In the genomic region with DNA sequence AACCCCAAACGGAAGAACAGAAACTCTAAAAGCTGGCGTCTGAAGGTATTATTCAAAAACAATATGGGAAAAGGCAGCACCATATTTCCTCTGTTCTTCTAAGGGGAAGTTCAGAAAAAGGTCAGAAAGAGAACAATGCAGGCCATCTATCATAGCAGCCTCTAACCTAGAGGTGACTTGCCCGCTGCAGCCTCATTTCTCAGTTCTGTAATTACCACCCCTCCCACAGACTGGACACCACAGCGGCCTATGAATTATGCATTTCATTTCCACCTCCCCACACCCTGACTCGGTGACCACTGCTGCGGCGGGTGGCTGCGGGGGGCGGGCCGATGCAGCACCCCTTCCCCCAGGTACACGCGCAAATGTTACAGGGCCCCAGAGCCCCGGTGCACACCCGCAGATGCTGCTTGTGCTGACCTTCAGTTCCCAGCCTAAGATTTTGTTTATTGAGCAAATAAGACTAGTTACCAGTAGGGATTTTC, we compare ENCODE assay signal across 8 cellular contexts.
DNase-seq lines count a peak whose midpoint lies in the region; ATAC-seq and TF ChIP-seq lines count a peak whose summit lies in the region.

No MANE protein-coding gene starts in this region.

- peaks cover 0 to 7% of the 10 kb centered on the region in 2 donors for H3K36me3 ChIP-seq in muscle layer of duodenum (ENCODE audit: control insufficient read depth in 1 of 2, insufficient read depth in 2 of 2, low read length in 2 of 2)

- H3K27me3 Mint-ChIP-seq in activated T-cell treated with anti-CD3 and anti-CD28 coated beads, Interleukin-2, amount 50 U/mL, for 4 hours (ENCODE audit: low read depth), result no peaks in the 10 kb centered on the region

- peaks cover 55% of the 10 kb centered on the region for H3K4me1 Mint-ChIP-seq in activated T-cell treated with anti-CD3 and anti-CD28 coated beads, Interleukin-2, amount 50 U/mL, for 4 hours (ENCODE audit: low read depth)

- ATAC-seq in GM19035 (IDR thresholded peaks at IDR 0.05; ENCODE audit: unreplicated experiment) (peak; percentile 94), HG03108 (IDR thresholded peaks at IDR 0.05; ENCODE audit: unreplicated experiment) (peak; percentile 92), foreskin keratinocyte (no peak)
- peak; percentile 29 to 32 for ATAC-seq in activated T-cell treated with anti-CD3 and anti-CD28 coated beads, Interleukin-2, amount 50 U/mL, for 4 hours

- peak; percentile 78 to 81 for DNase-seq in AML-193 (lab: John Stamatoyannopoulos, UW)
- DNase-seq in activated T-cell treated with anti-CD3 and anti-CD28 coated beads, Interleukin-2, amount 50 U/mL, for 4 hours, result no peak
- no peak for DNase-seq in NCI-H526 treated with DMSO at 0.1 percent for 48 hours (lab: John Stamatoyannopoulos, UW)
- no peak for DNase-seq in foreskin keratinocyte
- DNase-seq in NCI-H128 (lab: John Stamatoyannopoulos, UW; ENCODE audit: unreplicated experiment), result no peak

- no peak for TF ChIP-seq CTCF in foreskin keratinocyte (conservative IDR thresholded peaks at IDR 0.05)

- peak overlapping the region; percentile 39 for H3K4me3 Mint-ChIP-seq in activated T-cell treated with anti-CD3 and anti-CD28 coated beads, Interleukin-2, amount 50 U/mL, for 4 hours

- H3K27ac ChIP-seq in muscle layer of duodenum (ENCODE audit: low read length) (peak overlapping the region; percentile 25), foreskin keratinocyte (no peak overlapping the region)

- H3K9me3 Mint-ChIP-seq in activated T-cell treated with anti-CD3 and anti-CD28 coated beads, Interleukin-2, amount 50 U/mL, for 4 hours, result no peaks in the 10 kb centered on the region

- no peaks in the 10 kb centered on the region for H3K9me3 ChIP-seq in muscle layer of duodenum (ENCODE audit: control insufficient read depth in 1 of 2, low read length in 2 of 2)

- H3K4me3 ChIP-seq in muscle layer of duodenum (ENCODE audit: low read depth in 1 of 2, low read length in 2 of 2), result no peak overlapping the region

- peaks cover 11% of the 10 kb centered on the region for H3K36me3 Mint-ChIP-seq in activated T-cell treated with anti-CD3 and anti-CD28 coated beads, Interleukin-2, amount 50 U/mL, for 4 hours (ENCODE audit: insufficient read depth)

- peaks cover 11 to 13% of the 10 kb centered on the region in 2 donors for H3K4me1 ChIP-seq in muscle layer of duodenum (ENCODE audit: control insufficient read depth in 1 of 2, insufficient read depth in 2 of 2, low read length in 2 of 2)
- peaks cover 10% of the 10 kb centered on the region for H3K4me1 ChIP-seq in foreskin keratinocyte

- H3K27me3 ChIP-seq in muscle layer of duodenum (ENCODE audit: low read depth, low read length), result no peaks in the 10 kb centered on the region
- no peaks in the 10 kb centered on the region for H3K27me3 ChIP-seq in foreskin keratinocyte

Comparison
In these comparisons a context has a peak if more than half of its experiments do, and no peak if none do; other contexts are left out.
1. DNase-seq: peak in AML-193 (2 of 2); none in activated T-cell treated with anti-CD3 and anti-CD28 coated beads, Interleukin-2, amount 50 U/mL, for 4 hours (single experiment), NCI-H526 treated with DMSO at 0.1 percent for 48 hours (single experiment), foreskin keratinocyte (0 of 2) and NCI-H128 (single experiment).